ENCODE assay signal across 2 cellular contexts in the genomic region with DNA sequence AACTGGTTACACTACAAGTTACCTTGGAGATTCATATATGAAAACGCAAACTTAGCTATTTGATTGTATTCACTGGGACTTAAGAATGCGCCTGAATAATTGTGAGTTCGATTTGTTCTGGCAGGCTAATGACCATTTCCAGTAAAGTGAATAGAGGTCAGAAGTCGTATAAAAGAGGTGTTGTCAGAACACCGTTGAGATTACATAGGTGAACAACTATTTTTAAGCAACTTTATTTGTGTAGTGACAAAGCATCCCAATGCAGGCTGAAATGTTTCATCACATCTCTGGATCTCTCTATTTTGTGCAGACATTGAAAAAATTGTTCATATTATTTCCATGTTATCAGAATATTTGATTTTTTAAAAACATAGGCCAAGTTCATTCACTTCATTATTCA.
TF ChIP-seq lines count a peak whose summit lies in the region.

No MANE protein-coding gene starts in this region.

TF ChIP-seq in liver, 16 proteins besides CTCF, POLR2A, EP300 and RAD21:
- TF ChIP-seq HNF4A (conservative IDR thresholded peaks at IDR 0.05) (peak in 1 of 2 donors; percentile 7), YY1 (IDR thresholded peaks at IDR 0.05) (peak; percentile 21), JUND (IDR thresholded peaks at IDR 0.05) (peak in 1 of 2 donors; percentile 32), HNF4G (IDR thresholded peaks at IDR 0.05) (no peak), GABPA (IDR thresholded peaks at IDR 0.05 in 1 of 2, conservative IDR thresholded peaks at IDR 0.05 in 1 of 2) (no peak), FOXA2 (IDR thresholded peaks at IDR 0.05) (no peak), RXRA (IDR thresholded peaks at IDR 0.05) (peak; percentile 7 to 36), EGR1 (IDR thresholded peaks at IDR 0.05; ENCODE audit: low read depth in 2 of 2) (no peak), TAF1 (conservative IDR thresholded peaks at IDR 0.05) (no peak)
- TF ChIP-seq, protein P1, sequence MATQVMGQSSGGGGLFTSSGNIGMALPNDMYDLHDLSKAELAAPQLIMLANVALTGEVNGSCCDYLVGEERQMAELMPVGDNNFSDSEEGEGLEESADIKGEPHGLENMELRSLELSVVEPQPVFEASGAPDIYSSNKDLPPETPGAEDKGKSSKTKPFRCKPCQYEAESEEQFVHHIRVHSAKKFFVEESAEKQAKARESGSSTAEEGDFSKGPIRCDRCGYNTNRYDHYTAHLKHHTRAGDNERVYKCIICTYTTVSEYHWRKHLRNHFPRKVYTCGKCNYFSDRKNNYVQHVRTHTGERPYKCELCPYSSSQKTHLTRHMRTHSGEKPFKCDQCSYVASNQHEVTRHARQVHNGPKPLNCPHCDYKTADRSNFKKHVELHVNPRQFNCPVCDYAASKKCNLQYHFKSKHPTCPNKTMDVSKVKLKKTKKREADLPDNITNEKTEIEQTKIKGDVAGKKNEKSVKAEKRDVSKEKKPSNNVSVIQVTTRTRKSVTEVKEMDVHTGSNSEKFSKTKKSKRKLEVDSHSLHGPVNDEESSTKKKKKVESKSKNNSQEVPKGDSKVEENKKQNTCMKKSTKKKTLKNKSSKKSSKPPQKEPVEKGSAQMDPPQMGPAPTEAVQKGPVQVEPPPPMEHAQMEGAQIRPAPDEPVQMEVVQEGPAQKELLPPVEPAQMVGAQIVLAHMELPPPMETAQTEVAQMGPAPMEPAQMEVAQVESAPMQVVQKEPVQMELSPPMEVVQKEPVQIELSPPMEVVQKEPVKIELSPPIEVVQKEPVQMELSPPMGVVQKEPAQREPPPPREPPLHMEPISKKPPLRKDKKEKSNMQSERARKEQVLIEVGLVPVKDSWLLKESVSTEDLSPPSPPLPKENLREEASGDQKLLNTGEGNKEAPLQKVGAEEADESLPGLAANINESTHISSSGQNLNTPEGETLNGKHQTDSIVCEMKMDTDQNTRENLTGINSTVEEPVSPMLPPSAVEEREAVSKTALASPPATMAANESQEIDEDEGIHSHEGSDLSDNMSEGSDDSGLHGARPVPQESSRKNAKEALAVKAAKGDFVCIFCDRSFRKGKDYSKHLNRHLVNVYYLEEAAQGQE (IDR thresholded peaks at IDR 0.05): no peak
TF ChIP-seq in liver: peak in this region for 4.

TF ChIP-seq in HepG2, 621 proteins besides CTCF, POLR2A, EP300 and RAD21:
- no peak for TF ChIP-seq ZFP1 (CRISPR knock-in tag; IDR thresholded peaks at IDR 0.05)
